Comparison of ENCODE assay signal across 12 cellular contexts in the genomic region with DNA sequence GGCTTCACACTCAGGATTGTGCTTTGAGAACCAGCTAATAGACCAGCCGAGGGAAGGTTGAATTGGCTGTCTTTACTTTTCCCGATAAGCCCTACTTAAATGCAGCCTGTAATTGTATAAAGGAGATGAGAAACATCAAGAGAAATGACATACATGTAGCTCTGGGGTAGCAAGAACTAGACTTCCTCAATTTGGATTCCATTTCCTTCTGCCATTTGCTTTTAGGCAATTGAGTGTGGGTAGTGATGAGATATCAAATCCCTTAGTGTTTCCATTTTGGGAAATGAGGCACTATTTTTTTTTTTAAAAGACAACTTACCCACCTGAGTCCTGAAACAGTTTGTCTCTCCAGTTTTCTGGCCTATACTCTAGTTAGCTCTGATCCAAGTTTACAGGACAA. TPM values are rescaled to one million over a fixed set of nuclear protein-coding genes. Genes with fewer than 3 reads are reported as not detected.
DNase-seq lines count a peak whose midpoint lies in the region; ATAC-seq, FAIRE-seq and TF ChIP-seq lines count a peak whose summit lies in the region.
"Had no signal": no experiment of that assay in that cellular context is flagged by ENCODE, and none has a peak within 500 bp of the region (broad histone marks: within the 10 kb centered on the region; RNA-seq: fewer than 3 reads in every experiment).

No MANE protein-coding gene starts in this region.

- no TSS peak for BruUV-seq in endothelial cell of umbilical vein (replicated peaks; lab: Mats Ljungman, UMichigan)

- peaks cover 11% of the 10 kb centered on the region for H3K79me2 ChIP-seq in endothelial cell of umbilical vein (ENCODE audit: control insufficient read depth, insufficient read depth, low read length)

- no peak overlapping the region for H2AFZ ChIP-seq in endothelial cell of umbilical vein (ENCODE audit: low read depth, low read length)

- H3K27ac ChIP-seq in left ventricle myocardium inferior (replicated peaks) (peak overlapping the region; percentile 99), endothelial cell of umbilical vein (ENCODE audit: insufficient read depth, low read depth, low read length) (no peak overlapping the region), transverse colon (peak overlapping the region; percentile 89 to 98 (median 96))

- intact Hi-C loops in left ventricle myocardium inferior (cut with micrococcal nuclease) (no loop called here), left ventricle myocardium superior (cut with micrococcal nuclease) (no loop called here), endothelial cell of umbilical vein (cut with micrococcal nuclease) (no loop called here), transverse colon (cut with DNase I; ENCODE audit: low total_unique reads) (loop anchor here (10.0 kb wide), 1 partner anchor 221 kb away; a partner anchor contains a TSS)

- WGBS in transverse colon (ENCODE audit: low coverage in 1 of 2), 2 donors, result 74% methylated on average over 2 of the region's 2 CpGs; no CpG with 5 or more reads in 1 of the 2 donors

- no peak for TF ChIP-seq POLR2A in endothelial cell of umbilical vein (IDR thresholded peaks at IDR 0.05; ENCODE audit: low read depth, low read length)
- no peak for TF ChIP-seq POLR2A in transverse colon (IDR thresholded peaks at IDR 0.05)

- H3K27me3 ChIP-seq in left ventricle myocardium inferior (ENCODE audit: low read depth) (no peaks in the 10 kb centered on the region), endothelial cell of umbilical vein (ENCODE audit: control insufficient read depth in 2 of 2, insufficient read depth in 2 of 2, low read length in 2 of 2) (no peaks in the 10 kb centered on the region), transverse colon (no peaks in the 10 kb centered on the region)
- H3K27me3 ChIP-seq: Peyer's patch, vagina had no signal

- H4K20me1 ChIP-seq in endothelial cell of umbilical vein (replicated peaks; ENCODE audit: control insufficient read depth, extremely low read depth, insufficient read depth, low read length), result no peaks in the 10 kb centered on the region

- no peaks in the 10 kb centered on the region for H3K9me3 ChIP-seq in left ventricle myocardium inferior (replicated peaks)
- H3K9me3 ChIP-seq in endothelial cell of umbilical vein (replicated peaks; ENCODE audit: control insufficient read depth, insufficient read depth, low read length), result no peaks in the 10 kb centered on the region
- no peaks in the 10 kb centered on the region for H3K9me3 ChIP-seq in transverse colon
- H3K9me3 ChIP-seq: Peyer's patch, vagina had no signal

- no peak for TF ChIP-seq EP300 in transverse colon (IDR thresholded peaks at IDR 0.05; ENCODE audit: low read depth)

- ATAC-seq in left ventricle myocardium superior (no peak), GM18870 (IDR thresholded peaks at IDR 0.05; ENCODE audit: unreplicated experiment) (no peak)
- ATAC-seq: activated CD8-positive, alpha-beta T cell treated with anti-CD3 and anti-CD28 coated beads for 36 hours had no signal

- no peak for FAIRE-seq in endothelial cell of umbilical vein (lab: Jason Lieb, UNC)

- dilution Hi-C loops in endothelial cell of umbilical vein (cut with MboI; ENCODE audit: extremely low pct_ligation_motif_present, low sequenced_read_pairs), result no loop called here

- H3K4me2 ChIP-seq in endothelial cell of umbilical vein (ENCODE audit: insufficient read depth, low read length), result peak overlapping the region; percentile 90

- H3K4me3 ChIP-seq in left ventricle myocardium inferior, result peak overlapping the region; percentile 88
- H3K4me3 ChIP-seq in endothelial cell of umbilical vein (replicated peaks in 1 of 3; ENCODE audit: insufficient read depth in 1 of 3, low read depth in 1 of 3, low read length in 3 of 3), result peak overlapping the region in 1 of 3 experiments; percentile 16
- peak overlapping the region in 2 of 4 donors; percentile 83 to 91 for H3K4me3 ChIP-seq in transverse colon

- H3K9me1 ChIP-seq in endothelial cell of umbilical vein (replicated peaks; ENCODE audit: control insufficient read depth, extremely low read depth, insufficient read depth, low read length), result no peaks in the 10 kb centered on the region

- DNase-seq in left ventricle myocardium inferior, result no peak
- DNase-seq in left ventricle myocardium superior, result no peak
- no peak for DNase-seq in endothelial cell of umbilical vein (ENCODE audit: low read depth, low spot score)
- DNase-seq in transverse colon, result no peak
- no peak for DNase-seq in ureter (ENCODE audit: low spot score)
- DNase-seq: activated CD8-positive, alpha-beta T cell treated with anti-CD3 and anti-CD28 coated beads for 36 hours; NCI-H1092 treated with DMSO at 0.1 percent for 48 hours; Peyer's patch; stimulated activated CD4-positive, alpha-beta T cell treated with anti-CD3 and anti-CD28 coated beads, Interleukin-4, amount 100 ng/mL, for 1 hour had no signal

- CTCF ChIA-PET in endothelial cell of umbilical vein (lab: Charles Lee), result interaction anchor here (1.3 to 5.3 kb wide), 7 partner anchors 9 to 96 kb away, joined by 4 to 81 read pairs (median 15); a partner anchor contains a TSS

- in situ Hi-C loops in transverse colon (cut with MboI; ENCODE audit: low pct_ligation_motif_present in 1 of 4, low pct_unique_long_range_greater_than_20kb in 1 of 4, low sequenced_read_pairs in 3 of 4), result no loop called here

- H3K36me3 ChIP-seq in left ventricle myocardium inferior (no peaks in the 10 kb centered on the region), endothelial cell of umbilical vein (ENCODE audit: control insufficient read depth in 2 of 2, extremely low read depth in 1 of 2, insufficient read depth in 2 of 2, low read length in 2 of 2) (no peaks in the 10 kb centered on the region), transverse colon (no peaks in the 10 kb centered on the region)
- H3K36me3 ChIP-seq: Peyer's patch, vagina had no signal

- POLR2A ChIA-PET in endothelial cell of umbilical vein (lab: Charles Lee), result interaction anchor here (1.2 kb wide), 1 partner anchor 8 kb away, joined by 4 read pairs; no protein-coding TSS in a partner anchor

- H3K9ac ChIP-seq in endothelial cell of umbilical vein (replicated peaks; ENCODE audit: extremely low read depth, insufficient read depth, low read length), result no peak overlapping the region

- TF ChIP-seq CTCF in left ventricle myocardium inferior (IDR thresholded peaks at IDR 0.05; ENCODE audit: borderline replicate concordance), result no peak
- no peak for TF ChIP-seq CTCF in endothelial cell of umbilical vein (IDR thresholded peaks at IDR 0.05; ENCODE audit: extremely low read depth in 1 of 2, insufficient read depth in 1 of 2, low read depth in 1 of 2, low read length in 2 of 2)
- no peak for TF ChIP-seq CTCF in transverse colon (IDR thresholded peaks at IDR 0.05)

- H3K4me1 ChIP-seq in left ventricle myocardium inferior (peaks cover 78% of the 10 kb centered on the region), endothelial cell of umbilical vein (ENCODE audit: control insufficient read depth, extremely low read depth, insufficient read depth, low read length) (peaks cover 53% of the 10 kb centered on the region), transverse colon (peaks cover 12 to 63% (median 29%) of the 10 kb centered on the region in 4 donors)

RNA-seq across cellular contexts. Expression of a gene that starts 2.2 kb away (rescaled TPM):
- total RNA-seq in left ventricle myocardium inferior, result 52.7 TPM
- 55.8 TPM for total RNA-seq in left ventricle myocardium superior
- 23.6 and 24.1 TPM in 2 replicates for total RNA-seq in endothelial cell of umbilical vein
- 9.4 and 10.4 TPM in 2 replicates for polyA plus RNA-seq in endothelial cell of umbilical vein
- 11.7 and 14.2 TPM in 2 replicates for polyA plus RNA-seq in endothelial cell of umbilical vein (2011; cell fraction: cytosol; rRNA removed)
- 11.1 and 12.5 TPM in 2 replicates for polyA plus RNA-seq in endothelial cell of umbilical vein (2011; cell fraction: nucleus; rRNA removed)
- polyA plus RNA-seq in endothelial cell of umbilical vein (2012), result 11.4 and 13.4 TPM in 2 replicates
- polyA minus RNA-seq in endothelial cell of umbilical vein, result 10.0 and 13.4 TPM in 2 replicates
- 3.3 TPM for polyA minus RNA-seq in endothelial cell of umbilical vein (2011; cell fraction: cytosol; rRNA and poly(A)+ RNA removed)
- 5.5 and 6.1 TPM in 2 replicates for polyA minus RNA-seq in endothelial cell of umbilical vein (2011; cell fraction: nucleus; rRNA and poly(A)+ RNA removed)
- total RNA-seq in transverse colon, result 10 to 100 TPM; 14.5 to 62.1 (median 19.4) TPM
- total RNA-seq in ureter, result 26.2 TPM

RNA-seq across cellular contexts. Expression of a gene that starts 15.0 kb away (rescaled TPM):
- total RNA-seq in left ventricle myocardium inferior, result 155 TPM
- total RNA-seq in left ventricle myocardium superior, result 169 TPM
- total RNA-seq in endothelial cell of umbilical vein, result 46.0 and 47.3 TPM in 2 replicates
- 4.8 and 7.6 TPM in 2 replicates for polyA plus RNA-seq in endothelial cell of umbilical vein
- 6.1 and 7.0 TPM in 2 replicates for polyA plus RNA-seq in endothelial cell of umbilical vein (2011; cell fraction: cytosol; rRNA removed)
- 65.5 and 69.4 TPM in 2 replicates for polyA plus RNA-seq in endothelial cell of umbilical vein (2011; cell fraction: nucleus; rRNA removed)
- polyA plus RNA-seq in endothelial cell of umbilical vein (2012), result 32.0 and 33.5 TPM in 2 replicates
- polyA minus RNA-seq in endothelial cell of umbilical vein, result 24.9 and 26.7 TPM in 2 replicates
- 1.3 TPM for polyA minus RNA-seq in endothelial cell of umbilical vein (2011; cell fraction: cytosol; rRNA and poly(A)+ RNA removed)
- 28.5 and 32.2 TPM in 2 replicates for polyA minus RNA-seq in endothelial cell of umbilical vein (2011; cell fraction: nucleus; rRNA and poly(A)+ RNA removed)
- 10 to 100 TPM; 22.0 to 49.4 (median 36.9) TPM for total RNA-seq in transverse colon
- total RNA-seq in ureter, result 56.5 TPM

RNA-seq across cellular contexts. Expression of a gene that starts 18.0 kb away (rescaled TPM):
- 8.5 TPM for total RNA-seq in left ventricle myocardium inferior
- 7.5 TPM for total RNA-seq in left ventricle myocardium superior
- 1.5 and 4.3 TPM in 2 replicates for total RNA-seq in endothelial cell of umbilical vein
- polyA plus RNA-seq in endothelial cell of umbilical vein, result 1.6 and 1.9 TPM in 2 replicates
- polyA plus RNA-seq in endothelial cell of umbilical vein (2011; cell fraction: cytosol; rRNA removed), result 1.2 TPM in 2 replicates
- 6.7 and 10.9 TPM in 2 replicates for polyA plus RNA-seq in endothelial cell of umbilical vein (2011; cell fraction: nucleus; rRNA removed)
- 1.8 and 3.1 TPM in 2 replicates for polyA plus RNA-seq in endothelial cell of umbilical vein (2012)
- polyA minus RNA-seq in endothelial cell of umbilical vein, result 1.2 and 1.6 TPM in 2 replicates
- 4.4 TPM for polyA minus RNA-seq in endothelial cell of umbilical vein (2011; cell fraction: cytosol; rRNA and poly(A)+ RNA removed)
- 2.0 and 2.4 TPM in 2 replicates for polyA minus RNA-seq in endothelial cell of umbilical vein (2011; cell fraction: nucleus; rRNA and poly(A)+ RNA removed)
- 100 to 1,000 TPM in 1 of 4 donors, 10 to 100 TPM in 2, 1 to 10 TPM in 1; 5.5 to 143 (median 12.0) TPM for total RNA-seq in transverse colon
- total RNA-seq in ureter, result 26.9 TPM

RNA-seq across cellular contexts. Expression of a gene that starts 25.1 kb away (rescaled TPM):
- total RNA-seq in left ventricle myocardium inferior (not detected), left ventricle myocardium superior (not detected), endothelial cell of umbilical vein (not detected in 2 replicates), transverse colon (1,000 to 10,000 TPM; 2,387 to 4,992 (median 3,189) TPM), ureter (not detected)
- polyA plus RNA-seq in endothelial cell of umbilical vein, result not detected in 2 replicates
- not detected in 2 replicates for polyA plus RNA-seq in endothelial cell of umbilical vein (2011; cell fraction: cytosol; rRNA removed)
- not detected in 2 replicates for polyA plus RNA-seq in endothelial cell of umbilical vein (2011; cell fraction: nucleus; rRNA removed)
- polyA plus RNA-seq in endothelial cell of umbilical vein (2012), result not detected in 2 replicates
- polyA minus RNA-seq in endothelial cell of umbilical vein, result not detected in 2 replicates
- not detected for polyA minus RNA-seq in endothelial cell of umbilical vein (2011; cell fraction: cytosol; rRNA and poly(A)+ RNA removed)
- not detected in 2 replicates for polyA minus RNA-seq in endothelial cell of umbilical vein (2011; cell fraction: nucleus; rRNA and poly(A)+ RNA removed)
- total RNA-seq: activated CD8-positive, alpha-beta T cell treated with anti-CD3 and anti-CD28 coated beads for 36 hours had no signal
- polyA plus RNA-seq: BJ had no signal

RNA-seq across cellular contexts. Expression of a gene that starts 32.3 kb away (rescaled TPM):
- total RNA-seq in left ventricle myocardium inferior, result 3.0 TPM
- total RNA-seq in left ventricle myocardium superior, result 5.2 TPM
- total RNA-seq in endothelial cell of umbilical vein, result 0.65 and 1.2 TPM in 2 replicates
- polyA plus RNA-seq in endothelial cell of umbilical vein, result 0.10 and 0.24 TPM in 2 replicates
- 0.05 and 0.13 TPM in 2 replicates for polyA plus RNA-seq in endothelial cell of umbilical vein (2011; cell fraction: cytosol; rRNA removed)
- polyA plus RNA-seq in endothelial cell of umbilical vein (2011; cell fraction: nucleus; rRNA removed), result 0.05 and 0.10 TPM in 2 replicates
- polyA plus RNA-seq in endothelial cell of umbilical vein (2012), result 0.13 and 0.65 TPM in 2 replicates
- polyA minus RNA-seq in endothelial cell of umbilical vein, result 0.06 and 0.73 TPM in 2 replicates
- polyA minus RNA-seq in endothelial cell of umbilical vein (2011; cell fraction: cytosol; rRNA and poly(A)+ RNA removed), result 0.10 TPM
- polyA minus RNA-seq in endothelial cell of umbilical vein (2011; cell fraction: nucleus; rRNA and poly(A)+ RNA removed), result 0.05 TPM in 2 replicates
- 10 to 100 TPM in 2 of 4 donors, 1 to 10 TPM in 2; 8.6 to 12.9 (median 10.9) TPM for total RNA-seq in transverse colon
- total RNA-seq in ureter, result 0.60 TPM
